Comparison of ENCODE assay signal across 23 cellular contexts in the genomic region with DNA sequence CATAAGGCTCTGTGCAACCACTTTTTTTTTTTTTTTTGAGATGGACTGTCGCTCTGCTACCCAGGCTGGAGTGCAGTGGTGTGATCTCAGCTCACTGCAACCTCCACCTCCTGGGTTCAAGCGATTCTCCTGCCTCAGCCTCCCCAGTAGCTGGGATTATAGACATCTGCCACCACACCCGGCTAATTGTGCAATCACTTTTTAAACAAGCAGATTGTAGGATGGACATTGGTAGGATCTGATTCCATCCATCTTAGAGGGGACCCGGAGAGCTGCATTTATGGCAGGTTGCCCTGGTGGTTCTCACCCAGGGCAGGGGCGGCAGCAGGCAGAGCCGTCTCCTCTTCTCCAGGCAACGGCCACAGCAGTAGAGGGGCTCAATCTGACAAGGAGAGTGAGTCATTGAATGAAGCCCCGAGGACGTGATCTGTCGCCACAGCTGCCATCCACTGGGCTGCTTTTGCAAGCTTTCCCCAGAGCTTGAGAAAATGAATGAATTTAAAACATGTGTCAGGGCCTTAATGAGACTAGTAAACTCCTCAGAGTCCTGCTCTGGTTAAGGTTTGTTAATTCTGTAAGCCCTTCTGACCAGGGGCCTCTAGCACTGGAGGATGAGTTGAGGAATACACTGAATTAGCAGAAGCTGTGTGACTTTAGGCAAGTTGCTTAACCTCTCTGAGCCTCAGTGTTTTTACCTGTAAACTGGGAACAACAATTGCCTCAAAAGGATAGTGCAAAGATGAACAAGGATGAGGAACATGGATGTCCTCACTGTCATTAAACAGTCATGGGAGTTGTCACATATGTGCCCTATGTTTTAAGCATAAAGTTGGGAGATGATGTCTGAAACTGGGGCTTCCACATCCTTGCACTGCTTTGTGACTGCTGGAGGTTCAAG.
DNase-seq lines count a peak whose midpoint lies in the region; ATAC-seq, FAIRE-seq and TF ChIP-seq lines count a peak whose summit lies in the region.
"Had no signal": no experiment of that assay in that cellular context is flagged by ENCODE, and none has a peak within 500 bp of the region (broad histone marks: within the 10 kb centered on the region; RNA-seq: fewer than 3 reads in every experiment).

No MANE protein-coding gene starts in this region.

- no peaks in the 10 kb centered on the region for H3K9me2 ChIP-seq in hepatocyte (replicated peaks; ENCODE audit: insufficient read depth)

- H2BK20ac ChIP-seq in IMR-90 (ENCODE audit: low read depth, low read length): peak overlapping the region; percentile 89

- no peak overlapping the region for H4K5ac ChIP-seq in IMR-90 (ENCODE audit: low read depth, low read length)

- BruUV-seq in IMR-90 (replicated peaks; lab: Mats Ljungman, UMichigan) (no TSS peak), K562 (replicated peaks; lab: Mats Ljungman, UMichigan) (no TSS peak)

- POLR2A ChIA-PET in IMR-90 (lab: Charles Lee; ENCODE audit: unreplicated experiment): no interaction called here
- POLR2A ChIA-PET in K562 (lab: Yijun Ruan, JAX): no interaction called here
- POLR2A ChIA-PET in activated CD4-positive, alpha-beta T cell treated with anti-CD3 and anti-CD28 coated beads for 36 hours (lab: Charles Lee): no interaction called here

- H2BK120ac ChIP-seq in IMR-90 (ENCODE audit: low read depth, low read length): peak overlapping the region; percentile 90

- no CpG with 5 or more reads among the region's 10 CpGs for WGBS in IMR-90 (ENCODE audit: extremely low coverage in 2 of 2, insufficient read length in 1 of 2), 2 experiments
- WGBS in K562 (ENCODE audit: insufficient coverage, low coverage, missing lambda C conversion rate): 0% methylated on average over 10 of the region's 10 CpGs
- WGBS in hepatocyte (ENCODE audit: low lambda C conversion rate, missing lambda C conversion rate): 72% methylated on average over 10 of the region's 10 CpGs

- H3K36me3 Mint-ChIP-seq in activated CD4-positive, alpha-beta T cell treated with anti-CD3 and anti-CD28 coated beads for 36 hours (ENCODE audit: low read depth): no peaks in the 10 kb centered on the region
- H3K36me3 Mint-ChIP-seq: CD8-positive, alpha-beta memory T cell; naive thymus-derived CD8-positive, alpha-beta T cell; T-cell had no signal

- no peaks in the 10 kb centered on the region for H3K4me1 Mint-ChIP-seq in activated CD4-positive, alpha-beta T cell treated with anti-CD3 and anti-CD28 coated beads for 36 hours
- H3K4me1 Mint-ChIP-seq: CD8-positive, alpha-beta memory T cell; IgD-negative memory B cell; naive thymus-derived CD8-positive, alpha-beta T cell; T-cell had no signal

- H3K27ac ChIP-seq in IMR-90 (ENCODE audit: insufficient read depth, low read length): no peak overlapping the region
- H3K27ac ChIP-seq in K562 (ENCODE audit: extremely low read depth, low read depth, low read length): no peak overlapping the region
- peak overlapping the region; percentile 83 for H3K27ac ChIP-seq in hepatocyte
- H3K27ac ChIP-seq: tibial artery had no signal

- H3K4me3 ChIP-seq in IMR-90 (ENCODE audit: insufficient read depth, low read depth, low read length): no peak overlapping the region
- H3K4me3 ChIP-seq in K562: no peak overlapping the region
- H3K4me3 ChIP-seq in hepatocyte: no peak overlapping the region
- H3K4me3 ChIP-seq: sigmoid colon, tibial artery had no signal

- no peak for FAIRE-seq in K562 (lab: Jason Lieb, UNC)

- TF ChIP-seq EP300 in K562 (IDR thresholded peaks at IDR 0.05; ENCODE audit: low read length): no peak

- H3K4me2 ChIP-seq in IMR-90 (ENCODE audit: low read depth, low read length) (no peak overlapping the region), K562 (ENCODE audit: insufficient read depth, low read length) (no peak overlapping the region), hepatocyte (peak overlapping the region; percentile 36)

- H3K23ac ChIP-seq in IMR-90 (ENCODE audit: low read depth, low read length): 0 out of 2 replicates have a peak overlapping the region, but pooled peaks have one; percentile 21

- ATAC-seq in IMR-90 (ENCODE audit: low read depth) (no peak), K562 (no peak), GM21825 (IDR thresholded peaks at IDR 0.05; ENCODE audit: unreplicated experiment) (no peak)
- ATAC-seq in activated CD4-positive, alpha-beta T cell treated with anti-CD3 and anti-CD28 coated beads for 36 hours: no peak
- ATAC-seq: naive thymus-derived CD8-positive, alpha-beta T cell; T-cell had no signal

- intact Hi-C loops in IMR-90 (cut with micrococcal nuclease) (no loop called here), K562 (cut with micrococcal nuclease) (no loop called here)
- intact Hi-C loops in activated CD4-positive, alpha-beta T cell treated with anti-CD3 and anti-CD28 coated beads for 36 hours (cut with DNase I, micrococcal nuclease): no loop called here

- H3K27me3 Mint-ChIP-seq in activated CD4-positive, alpha-beta T cell treated with anti-CD3 and anti-CD28 coated beads for 36 hours: peaks cover 4% of the 10 kb centered on the region

- H4K8ac ChIP-seq in IMR-90 (ENCODE audit: low read depth in 2 of 2, low read length in 2 of 2): peak overlapping the region in 1 of 2 experiments; percentile 40; a peak in 2 of 4 replicates

- TF ChIP-seq CTCF in IMR-90 (conservative IDR thresholded peaks at IDR 0.05; ENCODE audit: low read depth, low read length) (no peak), K562 (IDR thresholded peaks at IDR 0.05 in 2 of 3, conservative IDR thresholded peaks at IDR 0.05 in 1 of 3; ENCODE audit: insufficient read depth in 2 of 3, low read depth in 1 of 3, low read length in 3 of 3) (no peak), hepatocyte (IDR thresholded peaks at IDR 0.05; ENCODE audit: poor library complexity) (no peak)

- no peaks in the 10 kb centered on the region for H3K79me1 ChIP-seq in IMR-90 (ENCODE audit: low read depth in 1 of 2, low read length in 2 of 2)

- no peak overlapping the region for H2AK9ac ChIP-seq in IMR-90 (replicated peaks; ENCODE audit: low read depth, low read length, poor library complexity)

- H2BK15ac ChIP-seq in IMR-90 (ENCODE audit: low read depth, low read length): peak overlapping the region; percentile 62; the same call in 2 of the 3 replicates

- in situ Hi-C loops in IMR-90 (cut with MboI; ENCODE audit: low sequenced_read_pairs): no loop called here
- in situ Hi-C loops in K562 (cut with MboI): no loop called here

- H4K20me1 ChIP-seq in IMR-90 (ENCODE audit: insufficient read depth, low read length) (no peaks in the 10 kb centered on the region), K562 (replicated peaks; ENCODE audit: control insufficient read depth, insufficient read depth, low read length) (0 out of 2 replicates have a peak, but pooled peaks cover 3% of the 10 kb centered on the region), hepatocyte (ENCODE audit: insufficient read depth, poor library complexity, severe bottlenecking) (no peaks in the 10 kb centered on the region)

- H3K9ac ChIP-seq in IMR-90 (ENCODE audit: low read depth, low read length): no peak overlapping the region
- no peak overlapping the region for H3K9ac ChIP-seq in K562 (ENCODE audit: insufficient read depth in 1 of 2, low read depth in 2 of 2, low read length in 2 of 2)

- H4K91ac ChIP-seq in IMR-90 (ENCODE audit: insufficient read depth, low read depth, low read length): peak overlapping the region; percentile 59

- peak overlapping the region; percentile 78; the same call in 1 of the 2 replicates for H3K14ac ChIP-seq in IMR-90 (replicated peaks; ENCODE audit: low read depth, low read length)

- H3K4me1 ChIP-seq in IMR-90 (ENCODE audit: control insufficient read depth, insufficient read depth, low read length) (peaks cover 17% of the 10 kb centered on the region), K562 (replicated peaks in 1 of 2; ENCODE audit: control insufficient read depth in 2 of 2, insufficient read depth in 2 of 2, low read length in 2 of 2) (no peaks in the 10 kb centered on the region), hepatocyte (ENCODE audit: insufficient read depth) (peaks cover 17% of the 10 kb centered on the region)

- CTCF ChIA-PET in IMR-90 (lab: Yijun Ruan, JAX) (interaction anchor here (1.1 kb wide), 1 partner anchor 24 kb away, joined by 4 read pairs; no protein-coding TSS in a partner anchor), K562 (lab: Yijun Ruan, JAX; ENCODE audit: low intra/inter-chr PET ratio) (no interaction called here)
- CTCF ChIA-PET in activated CD4-positive, alpha-beta T cell treated with anti-CD3 and anti-CD28 coated beads for 36 hours (lab: Charles Lee): interaction anchor here (0.7 kb wide), 1 partner anchor 12 kb away, joined by 3 read pairs; no protein-coding TSS in a partner anchor

- dilution Hi-C loops in IMR-90 (cut with HindIII; ENCODE audit: low sequenced_read_pairs, unreplicated experiment): no loop called here

- H3K18ac ChIP-seq in IMR-90 (ENCODE audit: low read depth, low read length): peak overlapping the region; percentile 47; the same call in 1 of the 2 replicates

- H3K27me3 ChIP-seq in IMR-90 (ENCODE audit: control insufficient read depth, insufficient read depth, low read length) (no peaks in the 10 kb centered on the region), K562 (ENCODE audit: control insufficient read depth in 2 of 2, insufficient read depth in 2 of 2, low read length in 2 of 2) (peaks cover 4 to 56% of the 10 kb centered on the region in 2 experiments; a peak in 3 of 5 replicates), hepatocyte (no peaks in the 10 kb centered on the region)
- H3K27me3 ChIP-seq: sigmoid colon, tibial artery had no signal

- H3K4ac ChIP-seq in IMR-90 (ENCODE audit: low read depth, low read length): peak overlapping the region; percentile 92

- H2AK5ac ChIP-seq in IMR-90 (ENCODE audit: low read depth, low read length): peak overlapping the region; percentile 91

- H3K9me1 ChIP-seq in IMR-90 (ENCODE audit: insufficient read depth, low read length): peaks cover 12% of the 10 kb centered on the region
- no peaks in the 10 kb centered on the region for H3K9me1 ChIP-seq in K562 (ENCODE audit: control insufficient read depth, insufficient read depth, low read length)

- no peak for TF ChIP-seq POLR2A in IMR-90 (IDR thresholded peaks at IDR 0.05; ENCODE audit: low read depth, low read length)
- no peak for TF ChIP-seq POLR2A in K562 (conservative IDR thresholded peaks at IDR 0.05)

- H3K79me2 ChIP-seq in K562 (ENCODE audit: control insufficient read depth, insufficient read depth, low read length): no peaks in the 10 kb centered on the region
- H3K79me2 ChIP-seq in hepatocyte: no peaks in the 10 kb centered on the region

- H3K9me3 ChIP-seq in IMR-90 (ENCODE audit: control insufficient read depth, insufficient read depth, low read length): peaks cover 2% of the 10 kb centered on the region; the same call in 1 of the 2 replicates
- H3K9me3 ChIP-seq in K562 (replicated peaks; ENCODE audit: control insufficient read depth, insufficient read depth, low read depth, low read length): no peaks in the 10 kb centered on the region
- H3K9me3 ChIP-seq in hepatocyte (ENCODE audit: low read depth): no peaks in the 10 kb centered on the region
- H3K9me3 ChIP-seq: sigmoid colon, tibial artery had no signal

- no peak overlapping the region for H3K4me3 Mint-ChIP-seq in activated CD4-positive, alpha-beta T cell treated with anti-CD3 and anti-CD28 coated beads for 36 hours
- H3K4me3 Mint-ChIP-seq: activated T-cell treated with anti-CD3 and anti-CD28 coated beads, Interleukin-2, amount 50 U/mL, for 24 hours; CD8-positive, alpha-beta memory T cell; IgD-negative memory B cell; naive thymus-derived CD8-positive, alpha-beta T cell; T-cell had no signal

- H3K9me3 Mint-ChIP-seq in activated CD4-positive, alpha-beta T cell treated with anti-CD3 and anti-CD28 coated beads for 36 hours (ENCODE audit: low read depth): peaks cover 2% of the 10 kb centered on the region

- peak; percentile 43 for DNase-seq in Daoy (ENCODE audit: low read depth)
- peak; percentile 36 for DNase-seq in IMR-90
- DNase-seq in K562 (ENCODE audit: extremely low read depth in 1 of 4, low spot score in 3 of 4): peak in 1 of 4 experiments; percentile 2
- DNase-seq in hepatocyte (ENCODE audit: low spot score): no peak
- no peak for DNase-seq in AG08395 (ENCODE audit: low spot score)
- DNase-seq in activated gamma-delta T cell (lab: John Stamatoyannopoulos, UW): no peak
- DNase-seq in activated CD4-positive, alpha-beta T cell treated with anti-CD3 and anti-CD28 coated beads for 36 hours: no peak
- DNase-seq: activated CD4-positive, alpha-beta T cell treated with anti-CD3 and anti-CD28 coated beads, Interleukin-2, amount 50 U/mL, for 4 hours; activated naive CD4-positive, alpha-beta T cell treated with anti-CD3 and anti-CD28 coated beads, Interleukin-2, amount 50 U/mL, for 16 hours; activated T-cell treated with anti-CD3 and anti-CD28 coated beads, Interleukin-2, amount 50 U/mL, for 24 hours; CD8-positive, alpha-beta memory T cell; DND-41; HCEC 1CT; naive thymus-derived CD8-positive, alpha-beta T cell; NCI-H1092; NCI-H2081 treated with DMSO at 0.1 percent for 48 hours; NCI-H510A treated with DMSO at 0.1 percent for 48 hours; sigmoid colon; stimulated activated naive CD4-positive, alpha-beta T cell treated with Interleukin-2 at 50 U/mL for 16 hours; T-cell; tibial artery had no signal

- no peak overlapping the region for H3K27ac Mint-ChIP-seq in activated CD4-positive, alpha-beta T cell treated with anti-CD3 and anti-CD28 coated beads for 36 hours
- H3K27ac Mint-ChIP-seq: activated T-cell treated with anti-CD3 and anti-CD28 coated beads, Interleukin-2, amount 50 U/mL, for 24 hours; CD8-positive, alpha-beta memory T cell; naive thymus-derived CD8-positive, alpha-beta T cell; T-cell had no signal

- no peak overlapping the region for H2AFZ ChIP-seq in IMR-90 (replicated peaks; ENCODE audit: low read length, poor library complexity)
- H2AFZ ChIP-seq in K562 (ENCODE audit: low read depth, low read length): no peak overlapping the region
- no peak overlapping the region for H2AFZ ChIP-seq in hepatocyte

- H3K36me3 ChIP-seq in IMR-90 (ENCODE audit: control insufficient read depth, insufficient read depth, low read length) (no peaks in the 10 kb centered on the region), K562 (ENCODE audit: control insufficient read depth, insufficient read depth, low read length) (no peaks in the 10 kb centered on the region), hepatocyte (replicated peaks; ENCODE audit: insufficient read depth, low read depth) (no peaks in the 10 kb centered on the region)
- H3K36me3 ChIP-seq: sigmoid colon, tibial artery had no signal

- TF ChIP-seq RAD21 in IMR-90 (IDR thresholded peaks at IDR 0.05; ENCODE audit: low read length) (no peak), K562 (CRISPR knock-in tag; conservative IDR thresholded peaks at IDR 0.05 in 1 of 2, IDR thresholded peaks at IDR 0.05 in 1 of 2) (no peak)

- H3K56ac ChIP-seq in IMR-90 (ENCODE audit: extremely low read depth, insufficient read depth, low read length): no peak overlapping the region; the same call in 1 of the 2 replicates

- no peak overlapping the region for H2BK5ac ChIP-seq in IMR-90 (ENCODE audit: low read depth, low read length, poor library complexity, severe bottlenecking)

Comparison
In these comparisons a context has a peak if more than half of its experiments do, and no peak if none do; other contexts are left out.
1. DNase-seq: peak in Daoy (single experiment) and IMR-90 (single experiment); none in hepatocyte (single experiment), AG08395 (single experiment), activated gamma-delta T cell (single experiment) and activated CD4-positive, alpha-beta T cell treated with anti-CD3 and anti-CD28 coated beads for 36 hours (single experiment).